ENCODE assay signal across 19 cellular contexts in genomic region chr5:134578578-134579283, GRCh38. TPM values are rescaled to one million over a fixed set of nuclear protein-coding genes. Genes with fewer than 3 reads are reported as not detected.
DNase-seq lines count a peak whose midpoint lies in the region; ATAC-seq, FAIRE-seq and TF ChIP-seq lines count a peak whose summit lies in the region.
"Had no signal": no experiment of that assay in that cellular context is flagged by ENCODE, and none has a peak within 500 bp of the region (broad histone marks: within the 10 kb centered on the region; RNA-seq: fewer than 3 reads in every experiment).

No MANE protein-coding gene starts in this region.

- peaks cover 2% of the 10 kb centered on the region for H3K36me3 Mint-ChIP-seq in T-helper 17 cell (ENCODE audit: low read depth)
- H3K36me3 Mint-ChIP-seq in activated CD8-positive, alpha-beta T cell treated with anti-CD3 and anti-CD28 coated beads for 36 hours (ENCODE audit: low read depth) = peaks cover 9% of the 10 kb centered on the region

- DNase-seq in H7 (peak; percentile 43), T-helper 17 cell (no peak), kidney (peak; percentile 70), spleen (peak; percentile 73), NCI-H1092 treated with DMSO at 0.1 percent for 48 hours (lab: John Stamatoyannopoulos, UW) (no peak)
- DNase-seq in activated CD8-positive, alpha-beta T cell treated with anti-CD3 and anti-CD28 coated beads for 36 hours = no peak
- DNase-seq: Caco-2, DMS153, NCI-H1694, NCI-H2081, NCI-H2171, NCI-H345, NCI-H524, NCI-H774 had no signal

- FAIRE-seq in kidney (lab: Jason Lieb, UNC) = no peak

- H3K9me3 Mint-ChIP-seq in activated CD8-positive, alpha-beta T cell treated with anti-CD3 and anti-CD28 coated beads for 36 hours = no peaks in the 10 kb centered on the region
- H3K9me3 Mint-ChIP-seq: IgD-negative memory B cell had no signal

- ATAC-seq in T-helper 17 cell (no peak), HG03457 (IDR thresholded peaks at IDR 0.05; ENCODE audit: unreplicated experiment) (no peak)
- no peak for ATAC-seq in activated CD8-positive, alpha-beta T cell treated with anti-CD3 and anti-CD28 coated beads for 36 hours

- H3K9me3 ChIP-seq in T-helper 17 cell (ENCODE audit: control insufficient read depth, low read length, poor library complexity, severe bottlenecking) (no peaks in the 10 kb centered on the region), kidney (ENCODE audit: control insufficient read depth in 1 of 2, low read length in 2 of 2) (no peaks in the 10 kb centered on the region), spleen (no peaks in the 10 kb centered on the region)
- H3K9me3 ChIP-seq: BLaER1 treated with 17β-estradiol and CSF1 and Interleukin-3, amounts not matched to agents 10 nM and 100 nM; Caco-2; HAP-1 had no signal

- no peaks in the 10 kb centered on the region for H3K27me3 Mint-ChIP-seq in T-helper 17 cell
- H3K27me3 Mint-ChIP-seq in activated CD8-positive, alpha-beta T cell treated with anti-CD3 and anti-CD28 coated beads for 36 hours = no peaks in the 10 kb centered on the region
- H3K27me3 Mint-ChIP-seq: CD4-positive, alpha-beta memory T cell; IgD-negative memory B cell had no signal

- H3K4me1 ChIP-seq in kidney (ENCODE audit: control insufficient read depth in 1 of 2, insufficient read depth in 1 of 2, low read depth in 1 of 2, low read length in 2 of 2) (peaks cover 15 to 20% of the 10 kb centered on the region in 2 donors), spleen (peaks cover 12 to 60% (median 22%) of the 10 kb centered on the region in 6 donors)
- H3K4me1 ChIP-seq: Caco-2, HAP-1 had no signal

- peaks cover 31% of the 10 kb centered on the region for H3K36me3 ChIP-seq in H7 (replicated peaks; ENCODE audit: control insufficient read depth, insufficient read depth, low read length)
- peaks cover 24 to 55% of the 10 kb centered on the region in 2 donors for H3K36me3 ChIP-seq in kidney (ENCODE audit: control insufficient read depth in 1 of 2, insufficient read depth in 2 of 2, low read length in 2 of 2)
- peaks cover 4 to 92% (median 65%) of the 10 kb centered on the region in 6 donors for H3K36me3 ChIP-seq in spleen

- H3K9ac ChIP-seq in kidney (ENCODE audit: low read length in 2 of 2) = no peak overlapping the region

- WGBS in spleen, 5 donors = 88 to 95% (median 94%) methylated on average over 22 to 32 of the region's 32 CpGs

- TF ChIP-seq POLR2A in spleen (IDR thresholded peaks at IDR 0.05) = no peak

- H3K4me3 ChIP-seq in H7 (ENCODE audit: insufficient read depth, low read depth, low read length) (no peak overlapping the region), kidney (ENCODE audit: low read length in 2 of 2) (no peak overlapping the region), spleen (no peak overlapping the region)
- H3K4me3 ChIP-seq: BLaER1 treated with 17β-estradiol and CSF1 and Interleukin-3, amounts not matched to agents 10 nM and 100 nM; HAP-1 had no signal

- H3K4me3 Mint-ChIP-seq in T-helper 17 cell = no peak overlapping the region
- no peak overlapping the region for H3K4me3 Mint-ChIP-seq in activated CD8-positive, alpha-beta T cell treated with anti-CD3 and anti-CD28 coated beads for 36 hours
- H3K4me3 Mint-ChIP-seq: CD4-positive, alpha-beta memory T cell had no signal

- TF ChIP-seq CTCF in kidney (IDR thresholded peaks at IDR 0.05; ENCODE audit: borderline replicate concordance, extremely low read depth, insufficient read depth) = no peak
- no peak for TF ChIP-seq CTCF in spleen (IDR thresholded peaks at IDR 0.05 in 8 of 11, conservative IDR thresholded peaks at IDR 0.05 in 3 of 11)
- no peak for TF ChIP-seq CTCF in activated CD8-positive, alpha-beta T cell treated with anti-CD3 and anti-CD28 coated beads for 36 hours (IDR thresholded peaks at IDR 0.05)

- no peaks in the 10 kb centered on the region for H3K27me3 ChIP-seq in H7 (ENCODE audit: control insufficient read depth, insufficient read depth, low read length)
- H3K27me3 ChIP-seq in spleen (replicated peaks in 1 of 7) = no peaks in the 10 kb centered on the region
- H3K27me3 ChIP-seq: BLaER1 treated with 17β-estradiol and CSF1 and Interleukin-3, amounts not matched to agents 10 nM and 100 nM had no signal

- intact Hi-C loops in kidney (cut with DNase I) = no loop called here
- intact Hi-C loops in spleen (cut with DNase I; ENCODE audit: low total_unique reads) = loop anchor here (10.0 kb wide), 2 partner anchors 54 to 164 kb away; partner anchors contain the start of genes CDKN2AIPNL and JADE2
- intact Hi-C loops in activated CD8-positive, alpha-beta T cell treated with anti-CD3 and anti-CD28 coated beads for 36 hours (cut with micrococcal nuclease) = no loop called here

- peaks cover 19% of the 10 kb centered on the region for H3K4me1 Mint-ChIP-seq in T-helper 17 cell
- peaks cover 2% of the 10 kb centered on the region for H3K4me1 Mint-ChIP-seq in activated CD8-positive, alpha-beta T cell treated with anti-CD3 and anti-CD28 coated beads for 36 hours (ENCODE audit: low read depth)

- POLR2A ChIA-PET in activated CD8-positive, alpha-beta T cell treated with anti-CD3 and anti-CD28 coated beads for 36 hours (lab: Charles Lee) = interaction anchor here (0.5 to 1.5 kb wide), 4 partner anchors 8 to 241 kb away, joined by 3 to 5 read pairs (median 4); no protein-coding TSS in a partner anchor

- H3K27ac ChIP-seq in kidney (ENCODE audit: low read depth in 2 of 2, low read length in 2 of 2) (no peak overlapping the region), spleen (no peak overlapping the region)
- H3K27ac ChIP-seq: BLaER1 treated with 17β-estradiol and CSF1 and Interleukin-3, amounts not matched to agents 10 nM and 100 nM had no signal

- CTCF ChIA-PET in activated CD8-positive, alpha-beta T cell treated with anti-CD3 and anti-CD28 coated beads for 36 hours (lab: Charles Lee) = interaction anchor here (0.6 to 2.9 kb wide), 52 partner anchors 9 to 406 kb away, joined by 3 to 27 read pairs (median 4); partner anchors contain the start of genes CDKN2AIPNL and UBE2B

- H3K27ac Mint-ChIP-seq in T-helper 17 cell = peak overlapping the region; percentile 88
- H3K27ac Mint-ChIP-seq in activated CD8-positive, alpha-beta T cell treated with anti-CD3 and anti-CD28 coated beads for 36 hours = no peak overlapping the region

RNA-seq across cellular contexts. Expression of gene JADE2, which starts 53.3 kb away (rescaled TPM):
- total RNA-seq in H7 (2014; rRNA removed; shearing (Covaris generic)) = 29.5 and 33.7 TPM in 2 replicates
- total RNA-seq in T-helper 17 cell (100 to 1,000 TPM; 129 to 138 TPM), kidney (99.6 TPM), spleen (100 to 1,000 TPM in 3 of 7 donors, 10 to 100 TPM in 4; 85.9 to 131 (median 95.9) TPM)
- polyA plus RNA-seq in kidney (ENCODE audit: insufficient read depth, low read depth, low replicate concordance) (9.2 TPM), spleen (10 to 100 TPM; 12.3 to 30.8 (median 14.8) TPM)
- 10 to 100 TPM; 58.7 to 61.2 TPM for total RNA-seq in activated CD8-positive, alpha-beta T cell treated with anti-CD3 and anti-CD28 coated beads for 36 hours

RNA-seq across cellular contexts. Expression of gene SAR1B, which starts 53.9 kb away (rescaled TPM):
- total RNA-seq in H7 (2014; rRNA removed; shearing (Covaris generic)) = 12.6 and 22.9 TPM in 2 replicates
- total RNA-seq in T-helper 17 cell = 10 to 100 TPM; 33.7 to 47.5 TPM
- total RNA-seq in kidney = 57.7 TPM
- 42.0 TPM for polyA plus RNA-seq in kidney (ENCODE audit: insufficient read depth, low read depth, low replicate concordance)
- total RNA-seq in spleen = 10 to 100 TPM; 40.2 to 68.6 (median 52.0) TPM
- 10 to 100 TPM in 2 of 3 donors, 1 to 10 TPM in 1; 7.8 to 14.5 (median 11.5) TPM for polyA plus RNA-seq in spleen
- total RNA-seq in activated CD8-positive, alpha-beta T cell treated with anti-CD3 and anti-CD28 coated beads for 36 hours = 10 to 100 TPM; 49.7 to 55.4 TPM

Comparison
In these comparisons a context has a peak if more than half of its experiments do, and no peak if none do; other contexts are left out.
1. DNase-seq: peak in H7 (single experiment), kidney (single experiment) and spleen (single experiment); none in T-helper 17 cell (0 of 3), activated CD8-positive, alpha-beta T cell treated with anti-CD3 and anti-CD28 coated beads for 36 hours (single experiment) and NCI-H1092 treated with DMSO at 0.1 percent for 48 hours (single experiment).